Comparison of ENCODE assay signal across 1 cellular context in genomic region chr6:32153835-32154513, GRCh38.
TF ChIP-seq lines count a peak whose summit lies in the region.

PPT2 (plus strand) TSS chr6:32154141; CDS start chr6:32154595, 454 bp downstream.

TF ChIP-seq in HepG2, 621 proteins besides CTCF, POLR2A, EP300 and RAD21 (continued from another document and continues in another):
- no peak; the same call in none of the 2 replicates for TF ChIP-seq ZGPAT (CRISPR knock-in tag; IDR thresholded peaks at IDR 0.05)
- TF ChIP-seq ZNF800 (CRISPR knock-in tag; IDR thresholded peaks at IDR 0.05) = peak; percentile 92
- TF ChIP-seq CERS6 (CRISPR knock-in tag; IDR thresholded peaks at IDR 0.05) = no peak
- peak; percentile 69 for TF ChIP-seq THRA (CRISPR knock-in tag; IDR thresholded peaks at IDR 0.05; ENCODE audit: borderline replicate concordance)
- peak; percentile 59 for TF ChIP-seq HNF1B (CRISPR knock-in tag; IDR thresholded peaks at IDR 0.05)
- peak; percentile 100 for TF ChIP-seq ZNF281 (CRISPR knock-in tag; IDR thresholded peaks at IDR 0.05; ENCODE audit: borderline replicate concordance)
- TF ChIP-seq SNAPC2 (CRISPR knock-in tag; IDR thresholded peaks at IDR 0.05) = peak; percentile 71
- TF ChIP-seq RCOR2 (CRISPR knock-in tag; IDR thresholded peaks at IDR 0.05) = no peak
- TF ChIP-seq JDP2 (CRISPR knock-in tag; IDR thresholded peaks at IDR 0.05; ENCODE audit: borderline replicate concordance) = no peak
- TF ChIP-seq POGK (CRISPR knock-in tag; conservative IDR thresholded peaks at IDR 0.05) = no peak; the same call in 1 of the 2 replicates
- 0 out of 2 replicates have a peak, but pooled peaks have one; percentile 29 for TF ChIP-seq ZNF639 (CRISPR knock-in tag; conservative IDR thresholded peaks at IDR 0.05)
- TF ChIP-seq TCF7 (IDR thresholded peaks at IDR 0.05; ENCODE audit: low read depth) = no peak
- TF ChIP-seq ZNF329 (CRISPR knock-in tag; IDR thresholded peaks at IDR 0.05; ENCODE audit: low read depth) = 0 out of 2 replicates have a peak, but pooled peaks have one; percentile 1
- TF ChIP-seq SIX4 (CRISPR knock-in tag; IDR thresholded peaks at IDR 0.05) = no peak
- TF ChIP-seq ZFP37 (CRISPR knock-in tag; IDR thresholded peaks at IDR 0.05; ENCODE audit: borderline replicate concordance) = peak; percentile 97
- no peak for TF ChIP-seq CHCHD3 (CRISPR knock-in tag; IDR thresholded peaks at IDR 0.05)
- TF ChIP-seq MATR3 (CRISPR knock-in tag; IDR thresholded peaks at IDR 0.05) = no peak
- 0 out of 2 replicates have a peak, but pooled peaks have one; percentile 18 for TF ChIP-seq TSC22D2 (CRISPR knock-in tag; IDR thresholded peaks at IDR 0.05; ENCODE audit: borderline replicate concordance)
- TF ChIP-seq AKNA (CRISPR knock-in tag; IDR thresholded peaks at IDR 0.05; ENCODE audit: borderline replicate concordance) = no peak; the same call in 1 of the 2 replicates
- TF ChIP-seq E2F1 (CRISPR knock-in tag; IDR thresholded peaks at IDR 0.05) = peak; percentile 52; the same call in 1 of the 2 replicates
- no peak; the same call in 1 of the 2 replicates for TF ChIP-seq ZSCAN22 (CRISPR knock-in tag; IDR thresholded peaks at IDR 0.05)
- peak; percentile 71; the same call in 1 of the 2 replicates for TF ChIP-seq ZNF101 (CRISPR knock-in tag; IDR thresholded peaks at IDR 0.05; ENCODE audit: borderline replicate concordance, low read depth)
- TF ChIP-seq IKZF4 (CRISPR knock-in tag; IDR thresholded peaks at IDR 0.05; ENCODE audit: borderline replicate concordance, low read depth, not compliant biosample characterization) = no peak
- TF ChIP-seq NPAS2 (CRISPR knock-in tag; IDR thresholded peaks at IDR 0.05; ENCODE audit: borderline replicate concordance) = no peak
- peak; percentile 4; the same call in 1 of the 2 replicates for TF ChIP-seq RBFOX2 (IDR thresholded peaks at IDR 0.05; ENCODE audit: low read depth, low read length)
- TF ChIP-seq SALL1 (CRISPR knock-in tag; IDR thresholded peaks at IDR 0.05) = no peak; the same call in 1 of the 2 replicates
- TF ChIP-seq PRDM15 (CRISPR knock-in tag; IDR thresholded peaks at IDR 0.05) = peak; percentile 60; the same call in 1 of the 2 replicates
